8 cellular contexts compared by ENCODE assay signal in the genomic region with DNA sequence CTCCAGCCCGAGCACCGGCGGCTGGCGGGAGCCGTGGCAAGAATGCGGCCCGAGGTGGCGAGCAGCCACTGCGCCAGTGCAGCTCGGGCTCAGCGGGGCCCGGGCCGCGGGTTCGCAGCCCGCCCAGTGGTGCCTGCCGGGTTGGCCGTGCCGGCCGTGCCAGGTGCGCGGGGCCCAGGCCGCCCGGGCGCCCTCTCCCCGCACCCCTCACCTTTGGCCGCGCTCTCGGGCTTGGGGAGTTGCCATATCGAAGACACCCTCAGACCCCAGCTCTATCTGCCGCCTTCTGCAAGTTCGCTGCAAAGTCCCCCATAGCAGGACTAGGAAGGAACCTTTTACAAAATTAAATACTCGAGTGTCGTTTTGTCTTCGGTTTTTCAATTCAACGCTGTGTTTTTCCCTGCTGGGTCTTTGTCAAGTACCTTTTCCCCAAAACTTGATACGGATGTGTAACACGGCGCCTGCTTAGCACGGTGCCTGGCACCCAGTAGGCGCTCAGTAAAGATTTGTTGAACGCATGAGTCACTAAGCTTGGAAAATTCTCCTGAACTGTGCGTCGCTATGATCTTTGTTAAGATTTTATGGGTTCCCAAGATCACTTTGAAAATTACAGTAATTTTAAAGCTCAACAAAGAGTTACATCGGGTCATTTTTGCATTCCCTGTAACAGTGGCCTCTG. TPM values are rescaled to one million over a fixed set of nuclear protein-coding genes. Genes with fewer than 3 reads are reported as not detected.
DNase-seq lines count a peak whose midpoint lies in the region; FAIRE-seq and TF ChIP-seq lines count a peak whose summit lies in the region.

No MANE protein-coding gene starts in this region.

- H3K9me3 Mint-ChIP-seq in activated CD4-positive, alpha-beta T cell treated with anti-CD3 and anti-CD28 coated beads, Interleukin-2, amount 10 ng/mL, durations not matched to agents 7 days and 5 days: no peaks in the 10 kb centered on the region

- H3K27ac ChIP-seq in colonic mucosa: peak overlapping the region; percentile 87

- POLR2A ChIA-PET in activated CD4-positive, alpha-beta T cell treated with anti-CD3 and anti-CD28 coated beads, Interleukin-2, amount 10 ng/mL, durations not matched to agents 7 days and 5 days (lab: Charles Lee): interaction anchor here (0.9 to 1.1 kb wide), 2 partner anchors 19 to 20 kb away, joined by 3 to 4 read pairs; no protein-coding TSS in a partner anchor

- no peaks in the 10 kb centered on the region for H3K9me3 ChIP-seq in colonic mucosa

- peak overlapping the region; percentile 95 for H3K4me3 Mint-ChIP-seq in activated CD4-positive, alpha-beta T cell treated with anti-CD3 and anti-CD28 coated beads, Interleukin-2, amount 10 ng/mL, durations not matched to agents 7 days and 5 days

- no peak for TF ChIP-seq CTCF in colonic mucosa (IDR thresholded peaks at IDR 0.05)

- H3K4me1 ChIP-seq in colonic mucosa: peaks cover 18% of the 10 kb centered on the region

- CTCF ChIA-PET in activated CD4-positive, alpha-beta T cell treated with anti-CD3 and anti-CD28 coated beads, Interleukin-2, amount 10 ng/mL, durations not matched to agents 7 days and 5 days (lab: Charles Lee): interaction anchor here (0.5 to 2.6 kb wide), 11 partner anchors 10 to 588 kb away, joined by 3 to 17 read pairs (median 5); a partner anchor contains a TSS

- no peak for FAIRE-seq in urothelium cell line (lab: Jason Lieb, UNC)

- no peaks in the 10 kb centered on the region for H3K27me3 Mint-ChIP-seq in activated CD4-positive, alpha-beta T cell treated with anti-CD3 and anti-CD28 coated beads, Interleukin-2, amount 10 ng/mL, durations not matched to agents 7 days and 5 days

- peaks cover 45% of the 10 kb centered on the region for H3K4me1 Mint-ChIP-seq in activated CD4-positive, alpha-beta T cell treated with anti-CD3 and anti-CD28 coated beads, Interleukin-2, amount 10 ng/mL, durations not matched to agents 7 days and 5 days

- peak overlapping the region; percentile 75 for H3K4me3 ChIP-seq in colonic mucosa

- H3K36me3 Mint-ChIP-seq in activated CD4-positive, alpha-beta T cell treated with anti-CD3 and anti-CD28 coated beads, Interleukin-2, amount 10 ng/mL, durations not matched to agents 7 days and 5 days (ENCODE audit: low read depth): peaks cover 22% of the 10 kb centered on the region

- peak overlapping the region; percentile 85 to 97 for H3K9ac ChIP-seq in colonic mucosa (ENCODE audit: low read depth in 2 of 2, low read length in 2 of 2)

- H3K27ac Mint-ChIP-seq in activated CD4-positive, alpha-beta T cell treated with anti-CD3 and anti-CD28 coated beads, Interleukin-2, amount 10 ng/mL, durations not matched to agents 7 days and 5 days: peak overlapping the region; percentile 88

- H3K27me3 ChIP-seq in colonic mucosa: no peaks in the 10 kb centered on the region

- intact Hi-C loops in colonic mucosa (cut with DNase I): no loop called here

- H3K36me3 ChIP-seq in colonic mucosa: no peaks in the 10 kb centered on the region

- DNase-seq in activated CD4-positive, alpha-beta T cell treated with anti-CD3 and anti-CD28 coated beads, Interleukin-2, amount 10 ng/mL, durations not matched to agents 7 days and 5 days: no peak
- no peak for DNase-seq in activated CD4-positive, alpha-beta T cell treated with anti-CD3 and anti-CD28 coated beads for 4 hours
- peak; percentile 24 for DNase-seq in NCI-H1694 treated with DMSO at 0.1 percent for 48 hours (lab: John Stamatoyannopoulos, UW)
- DNase-seq in colonic mucosa: peak; percentile 50
- peak; percentile 91 for DNase-seq in mesenteric fat pad (ENCODE audit: low spot score)
- peak; percentile 7 for DNase-seq in urothelium cell line (ENCODE audit: low spot score)
- no peak for DNase-seq in iPS-NIHi7 (ENCODE audit: extremely low spot score)
- no peak for DNase-seq in glomerular visceral epithelial cell (ENCODE audit: extremely low spot score)

RNA-seq across cellular contexts. Expression of a gene that starts 0.7 kb away (rescaled TPM):
- 10 to 100 TPM; 25.1 to 27.9 TPM for total RNA-seq in activated CD4-positive, alpha-beta T cell treated with anti-CD3 and anti-CD28 coated beads, Interleukin-2, amount 10 ng/mL, durations not matched to agents 7 days and 5 days
- 10 to 100 TPM; 50.0 to 50.9 TPM for total RNA-seq in colonic mucosa
- total RNA-seq in mesenteric fat pad: 34.7 TPM

RNA-seq across cellular contexts. Expression of a gene that starts 0.9 kb away (rescaled TPM):
- 10 to 100 TPM; 54.9 to 58.3 TPM for total RNA-seq in activated CD4-positive, alpha-beta T cell treated with anti-CD3 and anti-CD28 coated beads, Interleukin-2, amount 10 ng/mL, durations not matched to agents 7 days and 5 days
- total RNA-seq in colonic mucosa (10 to 100 TPM; 40.0 to 50.3 TPM), mesenteric fat pad (59.7 TPM)

Comparison
In these comparisons a context has a peak if more than half of its experiments do, and no peak if none do; other contexts are left out.
1. DNase-seq: peak in NCI-H1694 treated with DMSO at 0.1 percent for 48 hours (single experiment), colonic mucosa (single experiment), mesenteric fat pad (single experiment) and urothelium cell line (single experiment); none in activated CD4-positive, alpha-beta T cell treated with anti-CD3 and anti-CD28 coated beads, Interleukin-2, amount 10 ng/mL, durations not matched to agents 7 days and 5 days (single experiment), activated CD4-positive, alpha-beta T cell treated with anti-CD3 and anti-CD28 coated beads for 4 hours (0 of 2), iPS-NIHi7 (single experiment) and glomerular visceral epithelial cell (single experiment).